Comparison of ENCODE assay signal across 10 cellular contexts in genomic region chr12:6773662-6774351, GRCh38. TPM values are rescaled to one million over a fixed set of nuclear protein-coding genes. Genes with fewer than 3 reads are reported as not detected.
DNase-seq lines count a peak whose midpoint lies in the region; FAIRE-seq and TF ChIP-seq lines count a peak whose summit lies in the region.
"Had no signal": no experiment of that assay in that cellular context is flagged by ENCODE, and none has a peak within 500 bp of the region (broad histone marks: within the 10 kb centered on the region; RNA-seq: fewer than 3 reads in every experiment).

No MANE protein-coding gene starts in this region.

- CTCF ChIA-PET in activated CD4-positive, alpha-beta T cell treated with anti-CD3 and anti-CD28 coated beads, Interleukin-2, amount 10 ng/mL, durations not matched to agents 7 days and 5 days (lab: Charles Lee), result interaction anchor here (1.1 to 14.2 kb wide), 6 partner anchors 6 to 79 kb away, joined by 3 to 120 read pairs (median 7); partner anchors contain the start of genes MLF2 and PTMS
- CTCF ChIA-PET in H1 (lab: Charles Lee; ENCODE audit: partially characterized antibody), result interaction anchor here (0.6 to 29.6 kb wide), 10 partner anchors 8 to 155 kb away, joined by 3 to 532 read pairs (median 4); partner anchors contain the start of genes GNB3, GPR162, MLF2 and P3H3

- H3K4me2 ChIP-seq in H1 (ENCODE audit: insufficient read depth in 1 of 2, low read depth in 2 of 2, low read length in 2 of 2) (peak overlapping the region; percentile 83 to 85), smooth muscle cell (peak overlapping the region; percentile 77)

- no peak overlapping the region for H3K23ac ChIP-seq in H1 (ENCODE audit: insufficient read length)

- no peak overlapping the region for H3K56ac ChIP-seq in H1 (replicated peaks; ENCODE audit: insufficient read length, low read depth, low read length)

- DNase-seq in GM13977 (ENCODE audit: low spot score) (peak; percentile 57), H1 (ENCODE audit: low read depth in 1 of 2, low spot score in 2 of 2) (no peak), smooth muscle cell (lab: John Stamatoyannopoulos, UW; ENCODE audit: unreplicated experiment) (no peak), EL (no peak), WERI-Rb-1 (no peak), NCI-H1092 (lab: John Stamatoyannopoulos, UW) (no peak), DMS114 treated with DMSO at 0.1 percent for 48 hours (lab: John Stamatoyannopoulos, UW; ENCODE audit: unreplicated experiment) (no peak)
- DNase-seq in activated CD4-positive, alpha-beta T cell treated with anti-CD3 and anti-CD28 coated beads, Interleukin-2, amount 10 ng/mL, durations not matched to agents 7 days and 5 days, result no peak
- DNase-seq: NCI-H345 had no signal

- no peak for TF ChIP-seq CTCF in GM13977 (IDR thresholded peaks at IDR 0.05; ENCODE audit: extremely low read depth, insufficient read depth, missing control alignments)
- no peak for TF ChIP-seq CTCF in H1 (IDR thresholded peaks at IDR 0.05; ENCODE audit: control extremely low read depth in 1 of 3, insufficient read depth in 1 of 3, low read depth in 1 of 3, low read length in 3 of 3)
- TF ChIP-seq CTCF in smooth muscle cell (IDR thresholded peaks at IDR 0.05; ENCODE audit: borderline replicate concordance, insufficient read depth, poor library complexity, severe bottlenecking), result no peak
- no peak for TF ChIP-seq CTCF in WERI-Rb-1 (IDR thresholded peaks at IDR 0.05; ENCODE audit: low read depth, low read length)

- peaks cover 0 to 7% of the 10 kb centered on the region in 2 experiments; a peak in 1 of 4 replicates for H3K79me2 ChIP-seq in H1 (ENCODE audit: control insufficient read depth in 1 of 2, insufficient read depth in 2 of 2, low read length in 2 of 2)
- peaks cover 2% of the 10 kb centered on the region for H3K79me2 ChIP-seq in smooth muscle cell (ENCODE audit: low read depth)

- FAIRE-seq in H1 (lab: Jason Lieb, UNC), result no peak

- H3K27ac ChIP-seq in H1 (ENCODE audit: low read depth, low read length) (no peak overlapping the region), smooth muscle cell (ENCODE audit: low read depth) (no peak overlapping the region), WERI-Rb-1 (no peak overlapping the region)

- no peak overlapping the region for H3K4ac ChIP-seq in H1 (replicated peaks; ENCODE audit: insufficient read length, low read depth, low read length)

- H2AFZ ChIP-seq in H1 (ENCODE audit: low read length), result no peak overlapping the region
- H2AFZ ChIP-seq in smooth muscle cell (ENCODE audit: low read depth), result peak overlapping the region; percentile 18

- no peak overlapping the region for H4K91ac ChIP-seq in H1 (replicated peaks; ENCODE audit: insufficient read length, low read length)

- peaks cover 8 to 39% (median 30%) of the 10 kb centered on the region in 4 experiments for H3K4me1 ChIP-seq in H1 (replicated peaks in 1 of 4; ENCODE audit: control insufficient read depth in 3 of 4, insufficient read depth in 4 of 4, low read length in 3 of 4)
- H3K4me1 ChIP-seq in smooth muscle cell (ENCODE audit: low read depth), result peaks cover 41% of the 10 kb centered on the region

- H3K79me1 ChIP-seq in H1 (ENCODE audit: low read depth, low read length), result no peaks in the 10 kb centered on the region

- H3K9me3 Mint-ChIP-seq in activated CD4-positive, alpha-beta T cell treated with anti-CD3 and anti-CD28 coated beads, Interleukin-2, amount 10 ng/mL, durations not matched to agents 7 days and 5 days, result no peaks in the 10 kb centered on the region

- H4K5ac ChIP-seq in H1 (ENCODE audit: insufficient read length, low read depth, low read length), result no peak overlapping the region

- H3K4me1 Mint-ChIP-seq in activated CD4-positive, alpha-beta T cell treated with anti-CD3 and anti-CD28 coated beads, Interleukin-2, amount 10 ng/mL, durations not matched to agents 7 days and 5 days, result peaks cover 61% of the 10 kb centered on the region

- peak overlapping the region; percentile 5 to 60 (median 31) for H3K4me3 ChIP-seq in H1 (ENCODE audit: extremely low read depth in 1 of 4, insufficient read depth in 2 of 4, low read depth in 3 of 4, low read length in 4 of 4)
- H3K4me3 ChIP-seq in smooth muscle cell, result peak overlapping the region; percentile 31
- no peak overlapping the region for H3K4me3 ChIP-seq in WERI-Rb-1 (ENCODE audit: low read depth, low read length)

- H2BK5ac ChIP-seq in H1 (ENCODE audit: low read depth, low read length), result no peak overlapping the region

- peak overlapping the region; percentile 48 for H3K18ac ChIP-seq in H1 (ENCODE audit: extremely low read depth, low read length)

- TF ChIP-seq EP300 in H1 (IDR thresholded peaks at IDR 0.05; ENCODE audit: borderline replicate concordance in 1 of 2, low read depth in 2 of 2, low read length in 2 of 2), result no peak

- H3K27me3 ChIP-seq in H1 (replicated peaks in 1 of 4; ENCODE audit: control insufficient read depth in 3 of 4, extremely low read depth in 1 of 4, insufficient read depth in 3 of 4, low read length in 3 of 4) (peaks cover 0 to 36% (median 26%) of the 10 kb centered on the region in 4 experiments; a peak in 5 of 7 replicates), smooth muscle cell (ENCODE audit: low read depth) (peaks cover 7% of the 10 kb centered on the region), WERI-Rb-1 (ENCODE audit: insufficient read depth, low read depth, severe bottlenecking) (no peaks in the 10 kb centered on the region)

- H2AK5ac ChIP-seq in H1 (ENCODE audit: low read depth, low read length), result no peak overlapping the region

- H3K4me3 Mint-ChIP-seq in activated CD4-positive, alpha-beta T cell treated with anti-CD3 and anti-CD28 coated beads, Interleukin-2, amount 10 ng/mL, durations not matched to agents 7 days and 5 days, result peak overlapping the region; percentile 72

- no peak overlapping the region for H2BK120ac ChIP-seq in H1 (replicated peaks; ENCODE audit: low read depth, low read length)

- no peak overlapping the region for H2BK15ac ChIP-seq in H1 (ENCODE audit: low read length)

- no peak overlapping the region for H2BK20ac ChIP-seq in H1 (ENCODE audit: low read length)

- POLR2A ChIA-PET in activated CD4-positive, alpha-beta T cell treated with anti-CD3 and anti-CD28 coated beads, Interleukin-2, amount 10 ng/mL, durations not matched to agents 7 days and 5 days (lab: Charles Lee), result no interaction called here
- POLR2A ChIA-PET in H1 (lab: Charles Lee; ENCODE audit: partially characterized antibody), result interaction anchor here (0.7 to 11.6 kb wide), 21 partner anchors 6 to 240 kb away, joined by 3 to 151 read pairs (median 3); partner anchors contain the start of genes CDCA3, GAPDH, GPR162 and MLF2

- H3K27me3 Mint-ChIP-seq in activated CD4-positive, alpha-beta T cell treated with anti-CD3 and anti-CD28 coated beads, Interleukin-2, amount 10 ng/mL, durations not matched to agents 7 days and 5 days, result peaks cover 8% of the 10 kb centered on the region

- in situ Hi-C loops in GM13977 (cut with MboI; ENCODE audit: low pct_unique_long_range_greater_than_20kb, low sequenced_read_pairs, unreplicated experiment), result no loop called here

- H4K20me1 ChIP-seq in H1 (replicated peaks in 1 of 2; ENCODE audit: control insufficient read depth in 1 of 2, insufficient read depth in 2 of 2, low read length in 2 of 2) (peaks cover 3 to 12% of the 10 kb centered on the region in 2 experiments), smooth muscle cell (ENCODE audit: low read depth) (peaks cover 25% of the 10 kb centered on the region)

- H3K9ac ChIP-seq in H1 (replicated peaks in 1 of 4; ENCODE audit: extremely low read depth in 1 of 4, low read depth in 3 of 4, low read length in 3 of 4), result no peak overlapping the region; a peak in 2 of 7 replicates
- no peak overlapping the region for H3K9ac ChIP-seq in smooth muscle cell (ENCODE audit: low read depth)

- peak overlapping the region; percentile 72; the same call in 1 of the 2 replicates for H4K8ac ChIP-seq in H1 (ENCODE audit: extremely low read depth, insufficient read depth, low read length)

- H2BK12ac ChIP-seq in H1 (ENCODE audit: low read depth, low read length), result 0 out of 2 replicates have a peak overlapping the region, but pooled peaks have one; percentile 27

- no peaks in the 10 kb centered on the region for H3K9me3 ChIP-seq in H1 (ENCODE audit: insufficient read depth in 2 of 2, low read depth in 1 of 2, low read length in 1 of 2)
- no peaks in the 10 kb centered on the region for H3K9me3 ChIP-seq in smooth muscle cell (replicated peaks; ENCODE audit: low read depth)
- H3K9me3 ChIP-seq in WERI-Rb-1 (ENCODE audit: severe bottlenecking), result no peaks in the 10 kb centered on the region

- H3K36me3 ChIP-seq in H1 (ENCODE audit: control insufficient read depth in 2 of 4, insufficient read depth in 4 of 4, low read length in 3 of 4) (peaks cover 0 to 23% (median 5%) of the 10 kb centered on the region in 4 experiments; a peak in 6 of 8 replicates), smooth muscle cell (ENCODE audit: low read depth) (no peaks in the 10 kb centered on the region), WERI-Rb-1 (peaks cover 71% of the 10 kb centered on the region)

- 13% methylated on average over 30 of the region's 57 CpGs; no CpG with 5 or more reads in 1 of the 2 experiments for WGBS in H1 (ENCODE audit: extremely low coverage in 1 of 2, insufficient coverage in 1 of 2, insufficient read length in 1 of 2, insufficient replicate concordance in 2 of 2, low coverage in 1 of 2, low lambda C conversion rate in 2 of 2, missing lambda C conversion rate in 1 of 2), 2 experiments
- WGBS in smooth muscle cell (ENCODE audit: low lambda C conversion rate), result 17% methylated on average over 41 of the region's 57 CpGs

- peaks cover 2% of the 10 kb centered on the region for H3K36me3 Mint-ChIP-seq in activated CD4-positive, alpha-beta T cell treated with anti-CD3 and anti-CD28 coated beads, Interleukin-2, amount 10 ng/mL, durations not matched to agents 7 days and 5 days (ENCODE audit: low read depth)

- no peak for TF ChIP-seq RAD21 in H1 (IDR thresholded peaks at IDR 0.05 in 1 of 2, conservative IDR thresholded peaks at IDR 0.05 in 1 of 2; ENCODE audit: low read depth in 2 of 2, low read length in 2 of 2)

- H3F3A ChIP-seq in smooth muscle cell (ENCODE audit: low read depth), result peaks cover 5% of the 10 kb centered on the region

- no peak overlapping the region for H3K14ac ChIP-seq in H1 (ENCODE audit: insufficient read length)

- peaks cover 15% of the 10 kb centered on the region for H3K23me2 ChIP-seq in H1 (ENCODE audit: low read depth, low read length)

- TF ChIP-seq POLR2A in H1 (IDR thresholded peaks at IDR 0.05; ENCODE audit: control extremely low read depth in 1 of 2, low read depth in 2 of 2, low read length in 2 of 2), result no peak

- H3K27ac Mint-ChIP-seq in activated CD4-positive, alpha-beta T cell treated with anti-CD3 and anti-CD28 coated beads, Interleukin-2, amount 10 ng/mL, durations not matched to agents 7 days and 5 days, result peak overlapping the region; percentile 80

RNA-seq across cellular contexts. Expression of gene LAG3, which starts 1.5 kb away (rescaled TPM):
- 10 to 100 TPM; 12.0 to 13.1 TPM for total RNA-seq in activated CD4-positive, alpha-beta T cell treated with anti-CD3 and anti-CD28 coated beads, Interleukin-2, amount 10 ng/mL, durations not matched to agents 7 days and 5 days
- total RNA-seq in H1 (2021; fragmentation: NEBNext Ultra II Directional; extraction: Animal tissue kit (Norgen Biotek cat#: 25700)), result 2.8 and 3.1 TPM in 2 replicates
- polyA plus RNA-seq in H1 (2011; rRNA removed) (1.1 and 2.5 TPM in 2 replicates), smooth muscle cell (1.7 and 3.7 TPM in 2 replicates)
- 1.2 TPM for polyA plus RNA-seq in H1 (2011; cell fraction: cytosol; rRNA removed)
- 6.1 TPM for polyA plus RNA-seq in H1 (2011; cell fraction: nucleus; rRNA removed)
- polyA plus RNA-seq in H1 (2012, experiment 1 of 2), result 1.7 to 3.0 TPM (median 2.8 TPM) in 4 replicates
- 1.4 TPM for polyA plus RNA-seq in H1 (2012, experiment 2 of 2)
- 1.7 TPM for polyA plus RNA-seq in H1 (2013, experiment 1 of 2)
- polyA plus RNA-seq in H1 (2013, experiment 2 of 2), result 1.8 TPM
- 0.29 and 0.47 TPM in 2 replicates for polyA minus RNA-seq in H1 (2011; rRNA and poly(A)+ RNA removed)
- polyA minus RNA-seq in H1 (2011; cell fraction: cytosol; rRNA and poly(A)+ RNA removed), result 0.81 TPM
- polyA minus RNA-seq in H1 (2011; cell fraction: nucleus; rRNA and poly(A)+ RNA removed), result 3.6 TPM
- 0.18 and 1.0 TPM in 2 replicates for total RNA-seq in smooth muscle cell

RNA-seq across cellular contexts. Expression of gene PTMS, which starts 7.6 kb away (rescaled TPM):
- total RNA-seq in activated CD4-positive, alpha-beta T cell treated with anti-CD3 and anti-CD28 coated beads, Interleukin-2, amount 10 ng/mL, durations not matched to agents 7 days and 5 days, result 10 to 100 TPM; 16.4 to 25.6 TPM
- 444 and 486 TPM in 2 replicates for total RNA-seq in H1 (2021; fragmentation: NEBNext Ultra II Directional; extraction: Animal tissue kit (Norgen Biotek cat#: 25700))
- polyA plus RNA-seq in H1 (2011; rRNA removed), result 553 and 999 TPM in 2 replicates
- 441 TPM for polyA plus RNA-seq in H1 (2011; cell fraction: cytosol; rRNA removed)
- polyA plus RNA-seq in H1 (2011; cell fraction: nucleus; rRNA removed), result 217 TPM
- polyA plus RNA-seq in H1 (2012, experiment 1 of 2), result 329 to 587 TPM (median 502 TPM) in 4 replicates
- polyA plus RNA-seq in H1 (2012, experiment 2 of 2), result 566 TPM
- 523 TPM for polyA plus RNA-seq in H1 (2013, experiment 1 of 2)
- 513 TPM for polyA plus RNA-seq in H1 (2013, experiment 2 of 2)
- polyA minus RNA-seq in H1 (2011; rRNA and poly(A)+ RNA removed), result 35.2 and 58.0 TPM in 2 replicates
- 109 TPM for polyA minus RNA-seq in H1 (2011; cell fraction: cytosol; rRNA and poly(A)+ RNA removed)
- 72.4 TPM for polyA minus RNA-seq in H1 (2011; cell fraction: nucleus; rRNA and poly(A)+ RNA removed)
- total RNA-seq in smooth muscle cell, result 115 and 125 TPM in 2 replicates
- 379 and 381 TPM in 2 replicates for polyA plus RNA-seq in smooth muscle cell

RNA-seq across cellular contexts. Expression of gene CD4, which starts 15.5 kb away (rescaled TPM):
- 100 to 1,000 TPM; 219 to 227 TPM for total RNA-seq in activated CD4-positive, alpha-beta T cell treated with anti-CD3 and anti-CD28 coated beads, Interleukin-2, amount 10 ng/mL, durations not matched to agents 7 days and 5 days
- total RNA-seq in H1 (2021; fragmentation: NEBNext Ultra II Directional; extraction: Animal tissue kit (Norgen Biotek cat#: 25700)), result 3.2 and 3.4 TPM in 2 replicates
- polyA plus RNA-seq in H1 (2011; rRNA removed), result 5.1 and 5.6 TPM in 2 replicates
- polyA plus RNA-seq in H1 (2011; cell fraction: cytosol; rRNA removed), result 5.1 TPM
- 5.1 TPM for polyA plus RNA-seq in H1 (2011; cell fraction: nucleus; rRNA removed)
- polyA plus RNA-seq in H1 (2012, experiment 1 of 2), result 5.8 to 6.9 TPM (median 6.7 TPM) in 4 replicates
- polyA plus RNA-seq in H1 (2012, experiment 2 of 2), result 4.3 TPM
- 2.7 TPM for polyA plus RNA-seq in H1 (2013, experiment 1 of 2)
- 2.4 TPM for polyA plus RNA-seq in H1 (2013, experiment 2 of 2)
- polyA minus RNA-seq in H1 (2011; rRNA and poly(A)+ RNA removed), result 3.3 and 3.4 TPM in 2 replicates
- polyA minus RNA-seq in H1 (2011; cell fraction: cytosol; rRNA and poly(A)+ RNA removed), result 1.6 TPM
- polyA minus RNA-seq in H1 (2011; cell fraction: nucleus; rRNA and poly(A)+ RNA removed), result 1.8 TPM
- 0.13 and 0.22 TPM in 2 replicates for total RNA-seq in smooth muscle cell
- 1.3 and 2.5 TPM in 2 replicates for polyA plus RNA-seq in smooth muscle cell
- total RNA-seq: lung microvascular endothelial cell had no signal

RNA-seq across cellular contexts. Expression of gene MLF2, which starts 20.9 kb away (rescaled TPM):
- 10 to 100 TPM; 90.7 to 95.4 TPM for total RNA-seq in activated CD4-positive, alpha-beta T cell treated with anti-CD3 and anti-CD28 coated beads, Interleukin-2, amount 10 ng/mL, durations not matched to agents 7 days and 5 days
- 229 and 232 TPM in 2 replicates for total RNA-seq in H1 (2021; fragmentation: NEBNext Ultra II Directional; extraction: Animal tissue kit (Norgen Biotek cat#: 25700))
- 401 and 443 TPM in 2 replicates for polyA plus RNA-seq in H1 (2011; rRNA removed)
- polyA plus RNA-seq in H1 (2011; cell fraction: cytosol; rRNA removed), result 319 TPM
- polyA plus RNA-seq in H1 (2011; cell fraction: nucleus; rRNA removed), result 252 TPM
- 240 to 272 TPM (median 254 TPM) in 4 replicates for polyA plus RNA-seq in H1 (2012, experiment 1 of 2)
- polyA plus RNA-seq in H1 (2012, experiment 2 of 2), result 291 TPM
- polyA plus RNA-seq in H1 (2013, experiment 1 of 2), result 162 TPM
- polyA plus RNA-seq in H1 (2013, experiment 2 of 2), result 175 TPM
- polyA minus RNA-seq in H1 (2011; rRNA and poly(A)+ RNA removed), result 311 and 327 TPM in 2 replicates
- polyA minus RNA-seq in H1 (2011; cell fraction: cytosol; rRNA and poly(A)+ RNA removed), result 98.5 TPM
- polyA minus RNA-seq in H1 (2011; cell fraction: nucleus; rRNA and poly(A)+ RNA removed), result 106 TPM
- total RNA-seq in smooth muscle cell, result 182 and 185 TPM in 2 replicates
- 381 and 398 TPM in 2 replicates for polyA plus RNA-seq in smooth muscle cell

RNA-seq across cellular contexts. Expression of gene GPR162, which starts 47.8 kb away (rescaled TPM):
- under 1 TPM; 0.25 to 0.29 TPM for total RNA-seq in activated CD4-positive, alpha-beta T cell treated with anti-CD3 and anti-CD28 coated beads, Interleukin-2, amount 10 ng/mL, durations not matched to agents 7 days and 5 days
- total RNA-seq in H1 (2021; fragmentation: NEBNext Ultra II Directional; extraction: Animal tissue kit (Norgen Biotek cat#: 25700)), result 8.6 and 8.8 TPM in 2 replicates
- polyA plus RNA-seq in H1 (2011; rRNA removed) (7.3 and 9.5 TPM in 2 replicates), smooth muscle cell (2.1 and 3.0 TPM in 2 replicates)
- 7.9 TPM for polyA plus RNA-seq in H1 (2011; cell fraction: cytosol; rRNA removed)
- polyA plus RNA-seq in H1 (2011; cell fraction: nucleus; rRNA removed), result 22.3 TPM
- 7.5 to 9.0 TPM (median 8.8 TPM) in 4 replicates for polyA plus RNA-seq in H1 (2012, experiment 1 of 2)
- 7.7 TPM for polyA plus RNA-seq in H1 (2012, experiment 2 of 2)
- polyA plus RNA-seq in H1 (2013, experiment 1 of 2), result 5.7 TPM
- polyA plus RNA-seq in H1 (2013, experiment 2 of 2), result 6.8 TPM
- polyA minus RNA-seq in H1 (2011; rRNA and poly(A)+ RNA removed), result 4.2 and 4.3 TPM in 2 replicates
- 8.6 TPM for polyA minus RNA-seq in H1 (2011; cell fraction: cytosol; rRNA and poly(A)+ RNA removed)
- 6.1 TPM for polyA minus RNA-seq in H1 (2011; cell fraction: nucleus; rRNA and poly(A)+ RNA removed)
- 0.76 and 2.9 TPM in 2 replicates for total RNA-seq in smooth muscle cell

Comparison
In these comparisons a context has a peak if more than half of its experiments do, and no peak if none do; other contexts are left out.
1. RNA of gene CD4, which starts 15.5 kb away (total RNA-seq): 219 to 227 TPM in activated CD4-positive, alpha-beta T cell treated with anti-CD3 and anti-CD28 coated beads, Interleukin-2, amount 10 ng/mL, durations not matched to agents 7 days and 5 days; 3.2 to 3.4 TPM in H1 and 0.13 to 0.22 TPM in smooth muscle cell; every median in the first group is over 10 times any median in the second.